ENCODE assay signal across 8 cellular contexts in genomic region chr7:107168233-107169119, GRCh38. TPM values are rescaled to one million over a fixed set of nuclear protein-coding genes. Genes with fewer than 3 reads are reported as not detected.
DNase-seq lines count a peak whose midpoint lies in the region; ATAC-seq and TF ChIP-seq lines count a peak whose summit lies in the region.

Gene HBP1 (plus strand): TSS chr7:107169003. CDS start chr7:107179894, 10,891 bp downstream.

- H3K4me1 ChIP-seq in RWPE2 (ENCODE audit: insufficient read depth, poor library complexity, severe bottlenecking) (peaks cover 7% of the 10 kb centered on the region), fibroblast of lung (ENCODE audit: control insufficient read depth, extremely low read depth, insufficient read depth, low read length) (no peaks in the 10 kb centered on the region)
- H3K4me1 ChIP-seq in naive thymus-derived CD4-positive, alpha-beta T cell (ENCODE audit: control insufficient read depth in 2 of 2, insufficient read depth in 2 of 2, low read length in 2 of 2) = peaks cover 28 to 35% of the 10 kb centered on the region in 2 donors

- H3K27ac ChIP-seq in RWPE2 (ENCODE audit: poor library complexity, severe bottlenecking) (peak within 1 kb of the TSS; percentile 77), fibroblast of lung (ENCODE audit: insufficient read depth, low read length) (peak within 1 kb of the TSS; percentile 97)
- peak within 1 kb of the TSS; percentile 100 for H3K27ac ChIP-seq in naive thymus-derived CD4-positive, alpha-beta T cell (ENCODE audit: low read depth, low read length)

- H3K27ac Mint-ChIP-seq in activated T-helper 2 cell treated with anti-CD3 and anti-CD28 coated beads, Interferon-gamma antibody, Interleukin-2, Interleukin-4, amounts not matched to agents 10 μg/mL and 5 μg/mL and 100 μg/mL, durations not matched to agents 14 hours and 24 hours and 36 hours = peak within 1 kb of the TSS; percentile 96
- peak within 1 kb of the TSS; percentile 98 to 100 (median 99) for H3K27ac Mint-ChIP-seq in naive thymus-derived CD4-positive, alpha-beta T cell
- H3K27ac Mint-ChIP-seq in stimulated activated naive B cell treated with anti-CD40 and anti-IgM and Interleukin-4, amounts not matched to agents 10 μg/mL and 1 μg/mL and 100 μg/mL, for 72 hours = peak within 1 kb of the TSS; percentile 98

- no peaks in the 10 kb centered on the region for H3K36me3 ChIP-seq in RWPE2 (ENCODE audit: low read depth)
- H3K36me3 ChIP-seq in fibroblast of lung (ENCODE audit: control insufficient read depth, insufficient read depth, low read length) = no peaks in the 10 kb centered on the region
- H3K36me3 ChIP-seq in naive thymus-derived CD4-positive, alpha-beta T cell (ENCODE audit: control insufficient read depth in 2 of 3, insufficient read depth in 3 of 3, low read length in 3 of 3) = peaks cover 0 to 17% (median 3%) of the 10 kb centered on the region in 3 experiments

- H3K36me3 Mint-ChIP-seq in activated T-helper 2 cell treated with anti-CD3 and anti-CD28 coated beads, Interferon-gamma antibody, Interleukin-2, Interleukin-4, amounts not matched to agents 10 μg/mL and 5 μg/mL and 100 μg/mL, durations not matched to agents 14 hours and 24 hours and 36 hours (ENCODE audit: low read depth) = peaks cover 9% of the 10 kb centered on the region
- H3K36me3 Mint-ChIP-seq in naive thymus-derived CD4-positive, alpha-beta T cell = peaks cover 0 to 7% (median 0%) of the 10 kb centered on the region in 5 donors
- H3K36me3 Mint-ChIP-seq in stimulated activated naive B cell treated with anti-CD40 and anti-IgM and Interleukin-4, amounts not matched to agents 10 μg/mL and 1 μg/mL and 100 μg/mL, for 72 hours = peaks cover 0 to 7% of the 10 kb centered on the region in 2 donors

- peak; percentile 91 for ATAC-seq in RWPE2 (ENCODE audit: low read depth)
- ATAC-seq in naive thymus-derived CD4-positive, alpha-beta T cell = peak; percentile 87
- peak; percentile 86 for ATAC-seq in stimulated activated naive B cell treated with anti-CD40 and anti-IgM and Interleukin-4, amounts not matched to agents 10 μg/mL and 1 μg/mL and 100 μg/mL, for 72 hours (replicated peaks)

- H4K20me1 ChIP-seq in fibroblast of lung (ENCODE audit: control insufficient read depth, extremely low read depth, insufficient read depth, low read length) = peaks cover 3% of the 10 kb centered on the region

- intact Hi-C loops in activated T-helper 2 cell treated with anti-CD3 and anti-CD28 coated beads, Interferon-gamma antibody, Interleukin-2, Interleukin-4, amounts not matched to agents 10 μg/mL and 5 μg/mL and 100 μg/mL, durations not matched to agents 14 hours and 24 hours and 36 hours (cut with micrococcal nuclease) = loop anchor here (1.0 to 10.0 kb wide), 12 partner anchors 302 to 1646 kb away; partner anchors contain the start of genes BCAP29, CBLL1, CCDC71L and NAMPT
- intact Hi-C loops in naive thymus-derived CD4-positive, alpha-beta T cell (cut with micrococcal nuclease) = loop anchor here (1.0 to 5.0 kb wide), 27 partner anchors 12 to 1636 kb away; partner anchors contain the start of genes CCDC71L (in 2 of the 2), COG5 (in 2 of the 2), DLD (in 2 of the 2) and DNAJB9 (in 2 of the 2)

- peak within 1 kb of the TSS; percentile 89 for H3K4me3 Mint-ChIP-seq in activated T-helper 2 cell treated with anti-CD3 and anti-CD28 coated beads, Interferon-gamma antibody, Interleukin-2, Interleukin-4, amounts not matched to agents 10 μg/mL and 5 μg/mL and 100 μg/mL, durations not matched to agents 14 hours and 24 hours and 36 hours (ENCODE audit: low read depth)
- peak within 1 kb of the TSS; percentile 92 to 100 (median 96) for H3K4me3 Mint-ChIP-seq in naive thymus-derived CD4-positive, alpha-beta T cell
- H3K4me3 Mint-ChIP-seq in stimulated activated naive B cell treated with anti-CD40 and anti-IgM and Interleukin-4, amounts not matched to agents 10 μg/mL and 1 μg/mL and 100 μg/mL, for 72 hours = peak within 1 kb of the TSS; percentile 87 to 91

- POLR2A ChIA-PET in naive thymus-derived CD4-positive, alpha-beta T cell (lab: Charles Lee) = interaction anchor here (0.5 to 4.2 kb wide), 42 partner anchors 9 to 1637 kb away, joined by 3 to 79 read pairs (median 5); partner anchors contain the start of genes CBLL1, CCDC71L, COG5 and DNAJB9

- H3K4me2 ChIP-seq in fibroblast of lung (ENCODE audit: extremely low read depth, insufficient read depth, low read length) = peak within 1 kb of the TSS; percentile 100

- TF ChIP-seq CTCF in RWPE2 (IDR thresholded peaks at IDR 0.05; ENCODE audit: poor library complexity, severe bottlenecking) (peak; percentile 1), fibroblast of lung (conservative IDR thresholded peaks at IDR 0.05 in 1 of 2, IDR thresholded peaks at IDR 0.05 in 1 of 2; ENCODE audit: low read depth in 1 of 2, low read length in 2 of 2) (no peak)

- peak within 1 kb of the TSS; percentile 84 for H2AFZ ChIP-seq in fibroblast of lung (ENCODE audit: low read length)

- peaks cover 15% of the 10 kb centered on the region for H3K27me3 Mint-ChIP-seq in activated T-helper 2 cell treated with anti-CD3 and anti-CD28 coated beads, Interferon-gamma antibody, Interleukin-2, Interleukin-4, amounts not matched to agents 10 μg/mL and 5 μg/mL and 100 μg/mL, durations not matched to agents 14 hours and 24 hours and 36 hours (ENCODE audit: low read depth)
- peaks cover 0 to 28% (median 0%) of the 10 kb centered on the region in 5 donors for H3K27me3 Mint-ChIP-seq in naive thymus-derived CD4-positive, alpha-beta T cell
- H3K27me3 Mint-ChIP-seq in stimulated activated naive B cell treated with anti-CD40 and anti-IgM and Interleukin-4, amounts not matched to agents 10 μg/mL and 1 μg/mL and 100 μg/mL, for 72 hours = peaks cover 0 to 5% of the 10 kb centered on the region in 2 donors

- peak within 1 kb of the TSS; percentile 94 for H3K9ac ChIP-seq in fibroblast of lung (ENCODE audit: insufficient read depth, low read length)

- DNase-seq in Daoy (ENCODE audit: low read depth) = peak; percentile 100
- peak; percentile 100 for DNase-seq in H4 (ENCODE audit: low spot score)
- peak; percentile 100 for DNase-seq in LoVo (ENCODE audit: low spot score)
- peak; percentile 98 for DNase-seq in RWPE2 (ENCODE audit: low spot score)
- peak; percentile 98 for DNase-seq in activated T-helper 2 cell treated with anti-CD3 and anti-CD28 coated beads, Interferon-gamma antibody, Interleukin-2, Interleukin-4, amounts not matched to agents 10 μg/mL and 5 μg/mL and 100 μg/mL, durations not matched to agents 14 hours and 24 hours and 36 hours (ENCODE audit: low spot score)
- DNase-seq in fibroblast of lung (ENCODE audit: low read depth in 2 of 2) = peak; percentile 100
- DNase-seq in naive thymus-derived CD4-positive, alpha-beta T cell = peak; percentile 80 to 100 (median 99)
- DNase-seq in stimulated activated naive B cell treated with anti-CD40 and anti-IgM and Interleukin-4, amounts not matched to agents 10 μg/mL and 1 μg/mL and 100 μg/mL, for 72 hours = peak; percentile 98

- H3K4me3 ChIP-seq in RWPE2 (ENCODE audit: severe bottlenecking) (peak within 1 kb of the TSS; percentile 62), fibroblast of lung (replicated peaks in 1 of 4; ENCODE audit: control extremely low read depth in 1 of 4, insufficient read depth in 1 of 4, low read depth in 3 of 4, low read length in 4 of 4) (peak within 1 kb of the TSS; percentile 81 to 93 (median 84))
- peak within 1 kb of the TSS; percentile 84 for H3K4me3 ChIP-seq in naive thymus-derived CD4-positive, alpha-beta T cell (ENCODE audit: low read length)

- no peaks in the 10 kb centered on the region for H3K9me3 Mint-ChIP-seq in activated T-helper 2 cell treated with anti-CD3 and anti-CD28 coated beads, Interferon-gamma antibody, Interleukin-2, Interleukin-4, amounts not matched to agents 10 μg/mL and 5 μg/mL and 100 μg/mL, durations not matched to agents 14 hours and 24 hours and 36 hours
- H3K9me3 Mint-ChIP-seq in naive thymus-derived CD4-positive, alpha-beta T cell = peaks cover 0 to 2% (median 0%) of the 10 kb centered on the region in 11 donors
- no peaks in the 10 kb centered on the region for H3K9me3 Mint-ChIP-seq in stimulated activated naive B cell treated with anti-CD40 and anti-IgM and Interleukin-4, amounts not matched to agents 10 μg/mL and 1 μg/mL and 100 μg/mL, for 72 hours

- H3K4me1 Mint-ChIP-seq in activated T-helper 2 cell treated with anti-CD3 and anti-CD28 coated beads, Interferon-gamma antibody, Interleukin-2, Interleukin-4, amounts not matched to agents 10 μg/mL and 5 μg/mL and 100 μg/mL, durations not matched to agents 14 hours and 24 hours and 36 hours (ENCODE audit: low read depth) = peaks cover 36% of the 10 kb centered on the region
- peaks cover 25 to 50% (median 41%) of the 10 kb centered on the region in 7 donors for H3K4me1 Mint-ChIP-seq in naive thymus-derived CD4-positive, alpha-beta T cell
- peaks cover 4 to 27% of the 10 kb centered on the region in 2 donors for H3K4me1 Mint-ChIP-seq in stimulated activated naive B cell treated with anti-CD40 and anti-IgM and Interleukin-4, amounts not matched to agents 10 μg/mL and 1 μg/mL and 100 μg/mL, for 72 hours

- no peaks in the 10 kb centered on the region for H3K27me3 ChIP-seq in RWPE2 (ENCODE audit: insufficient read depth, poor library complexity, severe bottlenecking)
- H3K27me3 ChIP-seq in fibroblast of lung (ENCODE audit: control insufficient read depth, insufficient read depth, low read length) = no peaks in the 10 kb centered on the region
- H3K27me3 ChIP-seq in naive thymus-derived CD4-positive, alpha-beta T cell (ENCODE audit: control insufficient read depth in 2 of 2, insufficient read depth in 2 of 2, low read length in 2 of 2) = no peaks in the 10 kb centered on the region

- CTCF ChIA-PET in naive thymus-derived CD4-positive, alpha-beta T cell (lab: Charles Lee) = interaction anchor here (0.6 to 6.8 kb wide), 7 partner anchors 13 to 883 kb away, joined by 3 to 67 read pairs (median 4); partner anchors contain the start of gene NAMPT

- peaks cover 31% of the 10 kb centered on the region for H3K79me2 ChIP-seq in fibroblast of lung (ENCODE audit: control insufficient read depth, insufficient read depth, low read length)

- H3K9me3 ChIP-seq in RWPE2 (ENCODE audit: severe bottlenecking) (no peaks in the 10 kb centered on the region), fibroblast of lung (ENCODE audit: control insufficient read depth, insufficient read depth, low read depth, low read length) (no peaks in the 10 kb centered on the region)
- H3K9me3 ChIP-seq in naive thymus-derived CD4-positive, alpha-beta T cell (ENCODE audit: control insufficient read depth in 2 of 3, low read length in 3 of 3) = no peaks in the 10 kb centered on the region

RNA-seq across cellular contexts. Expression of gene HBP1, which starts in this region (rescaled TPM):
- total RNA-seq in Daoy (2014; rRNA removed; shearing (Covaris generic)) = 45.3 and 46.4 TPM in 2 replicates
- 69.8 and 72.4 TPM in 2 replicates for total RNA-seq in H4 (2014; rRNA removed; shearing (Covaris generic))
- 17.0 and 19.3 TPM in 2 replicates for total RNA-seq in activated T-helper 2 cell treated with anti-CD3 and anti-CD28 coated beads, Interferon-gamma antibody, Interleukin-2, Interleukin-4, amounts not matched to agents 10 μg/mL and 5 μg/mL and 100 μg/mL, durations not matched to agents 14 hours and 24 hours and 36 hours
- 122 and 127 TPM in 2 replicates for total RNA-seq in fibroblast of lung
- 41.7 and 72.9 TPM in 2 replicates for polyA plus RNA-seq in fibroblast of lung
- 26.6 and 36.1 TPM in 2 replicates for polyA plus RNA-seq in fibroblast of lung (2012)
- 19.0 and 28.8 TPM in 2 replicates for polyA minus RNA-seq in fibroblast of lung (ENCODE audit: low replicate concordance)
- 100 to 1,000 TPM in 4 of 5 experiments, 10 to 100 TPM in 1; 34.6 to 219 (median 124) TPM for total RNA-seq in naive thymus-derived CD4-positive, alpha-beta T cell
- 10 to 100 TPM; 63.9 to 82.9 TPM for polyA plus RNA-seq in naive thymus-derived CD4-positive, alpha-beta T cell

Comparison
In these comparisons a context has a peak if more than half of its experiments do, and no peak if none do; other contexts are left out.
1. Peak in every context shown above with its lines: DNase-seq, ATAC-seq, H3K4me3 ChIP-seq and H3K27ac ChIP-seq.